In the genomic region with DNA sequence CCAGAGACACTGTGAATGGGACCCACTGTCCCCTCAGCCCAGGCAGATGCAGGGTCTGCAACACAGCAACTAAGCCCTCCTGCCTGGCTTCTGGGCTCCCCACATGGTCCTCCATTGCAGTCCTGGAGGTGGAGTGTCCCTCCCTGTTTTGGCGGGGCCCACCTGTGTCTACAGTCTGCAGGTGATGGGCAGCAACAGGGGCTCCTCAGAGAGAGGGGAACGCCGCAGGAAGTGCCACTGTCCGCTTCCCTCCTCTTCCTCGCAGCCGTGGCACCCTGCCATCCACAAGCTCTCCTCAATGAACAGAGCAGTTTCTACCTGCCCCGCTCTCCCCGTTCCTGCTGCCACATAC, we compare ENCODE assay signal across 11 cellular contexts. TPM values are rescaled to one million over a fixed set of nuclear protein-coding genes. Genes with fewer than 3 reads are reported as not detected.
DNase-seq lines count a peak whose midpoint lies in the region; ATAC-seq and TF ChIP-seq lines count a peak whose summit lies in the region.
"Had no signal": no experiment of that assay in that cellular context is flagged by ENCODE, and none has a peak within 500 bp of the region (broad histone marks: within the 10 kb centered on the region; RNA-seq: fewer than 3 reads in every experiment).

No MANE protein-coding gene starts in this region.

- peaks cover 64% of the 10 kb centered on the region for H3K36me3 Mint-ChIP-seq in activated naive CD4-positive, alpha-beta T cell treated with anti-CD3 and anti-CD28 coated beads, Interleukin-2, amount 10 ng/mL, durations not matched to agents 7 days and 5 days
- H3K36me3 Mint-ChIP-seq in WTC11 (peaks cover 18% of the 10 kb centered on the region), immature natural killer cell (peaks cover 0 to 16% (median 5%) of the 10 kb centered on the region in 3 donors), progenitor cell of endocrine pancreas (ENCODE audit: insufficient read depth) (peaks cover 5% of the 10 kb centered on the region)

- intact Hi-C loops in tibial artery (cut with DNase I; ENCODE audit: low total_unique reads) = no loop called here

- H3K27me3 Mint-ChIP-seq in activated naive CD4-positive, alpha-beta T cell treated with anti-CD3 and anti-CD28 coated beads, Interleukin-2, amount 10 ng/mL, durations not matched to agents 7 days and 5 days = no peaks in the 10 kb centered on the region
- no peaks in the 10 kb centered on the region for H3K27me3 Mint-ChIP-seq in WTC11 (ENCODE audit: low read depth)
- peaks cover 0 to 1% (median 0%) of the 10 kb centered on the region in 3 donors for H3K27me3 Mint-ChIP-seq in immature natural killer cell (ENCODE audit: low read depth in 3 of 3)
- H3K27me3 Mint-ChIP-seq in progenitor cell of endocrine pancreas = no peaks in the 10 kb centered on the region

- H3K4me3 ChIP-seq in tibial artery = no peak overlapping the region
- H3K4me3 ChIP-seq: GM23338, ovary, SJSA1 had no signal

- H3K4me1 ChIP-seq in tibial artery = peaks cover 0 to 100% (median 97%) of the 10 kb centered on the region in 4 donors
- H3K4me1 ChIP-seq: SJSA1 had no signal

- H3K4me1 Mint-ChIP-seq in activated naive CD4-positive, alpha-beta T cell treated with anti-CD3 and anti-CD28 coated beads, Interleukin-2, amount 10 ng/mL, durations not matched to agents 7 days and 5 days = peaks cover 85% of the 10 kb centered on the region
- H3K4me1 Mint-ChIP-seq in WTC11 (peaks cover 22% of the 10 kb centered on the region), immature natural killer cell (peaks cover 53 to 64% of the 10 kb centered on the region in 2 donors), progenitor cell of endocrine pancreas (ENCODE audit: low read depth) (no peaks in the 10 kb centered on the region)

- peak overlapping the region; percentile 86 to 88 for H3K27ac ChIP-seq in tibial artery
- H3K27ac ChIP-seq: ovary, SJSA1 had no signal

- H3K27ac Mint-ChIP-seq in activated naive CD4-positive, alpha-beta T cell treated with anti-CD3 and anti-CD28 coated beads, Interleukin-2, amount 10 ng/mL, durations not matched to agents 7 days and 5 days = peak overlapping the region; percentile 96
- peak overlapping the region; percentile 49; the same call in 1 of the 2 replicates for H3K27ac Mint-ChIP-seq in WTC11
- H3K27ac Mint-ChIP-seq in immature natural killer cell = peak overlapping the region; percentile 69 to 98 (median 96)
- no peak overlapping the region for H3K27ac Mint-ChIP-seq in progenitor cell of endocrine pancreas
- H3K27ac Mint-ChIP-seq: GM23338 had no signal

- H3K4me3 Mint-ChIP-seq in activated naive CD4-positive, alpha-beta T cell treated with anti-CD3 and anti-CD28 coated beads, Interleukin-2, amount 10 ng/mL, durations not matched to agents 7 days and 5 days = peak overlapping the region; percentile 80
- H3K4me3 Mint-ChIP-seq in WTC11 (no peak overlapping the region), immature natural killer cell (peak overlapping the region; percentile 75 to 86 (median 82)), progenitor cell of endocrine pancreas (ENCODE audit: low read depth) (no peak overlapping the region)
- H3K4me3 Mint-ChIP-seq: GM23338 had no signal

- H3K36me3 ChIP-seq in tibial artery = peaks cover 10 to 57% (median 29%) of the 10 kb centered on the region in 3 donors
- H3K36me3 ChIP-seq: ovary had no signal

- CTCF ChIA-PET in activated naive CD4-positive, alpha-beta T cell treated with anti-CD3 and anti-CD28 coated beads, Interleukin-2, amount 10 ng/mL, durations not matched to agents 7 days and 5 days (lab: Charles Lee) = interaction anchor here (0.7 to 4.1 kb wide), 6 partner anchors 8 to 216 kb away, joined by 3 to 25 read pairs (median 5); a partner anchor contains a TSS
- CTCF ChIA-PET in WTC11 (lab: Charles Lee) = interaction anchor here (6.8 kb wide), 1 partner anchor 14 kb away, joined by 52 read pairs; no protein-coding TSS in a partner anchor

- H3K27me3 ChIP-seq in tibial artery = no peaks in the 10 kb centered on the region
- H3K27me3 ChIP-seq: ovary, SJSA1 had no signal

- TF ChIP-seq CTCF in WTC11 (IDR thresholded peaks at IDR 0.05) (no peak), tibial artery (IDR thresholded peaks at IDR 0.05) (no peak), progenitor cell of endocrine pancreas (IDR thresholded peaks at IDR 0.05; ENCODE audit: unreplicated experiment) (no peak)

- no peak for DNase-seq in activated naive CD4-positive, alpha-beta T cell treated with anti-CD3 and anti-CD28 coated beads, Interleukin-2, amount 10 ng/mL, durations not matched to agents 7 days and 5 days
- no peak for DNase-seq in activated naive CD4-positive, alpha-beta T cell (lab: John Stamatoyannopoulos, UW)
- DNase-seq in WTC11 (ENCODE audit: low spot score) (no peak), immature natural killer cell (no peak), tibial artery (no peak), progenitor cell of endocrine pancreas (ENCODE audit: low spot score, unreplicated experiment) (no peak), amniotic stem cell (lab: John Stamatoyannopoulos, UW) (no peak)
- no peak for DNase-seq in stimulated activated CD4-positive, alpha-beta T cell treated with anti-CD3 and anti-CD28 coated beads, Interleukin-2, amount 100 ng/mL, for 24 hours
- DNase-seq: ovary had no signal

- H3K9me3 ChIP-seq in tibial artery = no peaks in the 10 kb centered on the region
- H3K9me3 ChIP-seq: ovary, SJSA1 had no signal

- POLR2A ChIA-PET in WTC11 (lab: Charles Lee) = no interaction called here

- no peaks in the 10 kb centered on the region for H3K9me3 Mint-ChIP-seq in activated naive CD4-positive, alpha-beta T cell treated with anti-CD3 and anti-CD28 coated beads, Interleukin-2, amount 10 ng/mL, durations not matched to agents 7 days and 5 days
- H3K9me3 Mint-ChIP-seq in WTC11 = no peaks in the 10 kb centered on the region
- H3K9me3 Mint-ChIP-seq in immature natural killer cell = no peaks in the 10 kb centered on the region
- H3K9me3 Mint-ChIP-seq in progenitor cell of endocrine pancreas (ENCODE audit: low read depth) = no peaks in the 10 kb centered on the region
- H3K9me3 Mint-ChIP-seq: GM23338 had no signal

- ATAC-seq in WTC11 = no peak
- ATAC-seq: GM23338 had no signal

TF ChIP-seq in WTC11, 78 proteins besides CTCF, POLR2A, EP300 and RAD21 (continues in another document):
- no peak for TF ChIP-seq KAT7 (CRISPR knock-in tag; IDR thresholded peaks at IDR 0.05; ENCODE audit: borderline replicate concordance)
- no peak for TF ChIP-seq FOXP1 (CRISPR knock-in tag; IDR thresholded peaks at IDR 0.05; ENCODE audit: borderline replicate concordance)
- TF ChIP-seq, protein P1, sequence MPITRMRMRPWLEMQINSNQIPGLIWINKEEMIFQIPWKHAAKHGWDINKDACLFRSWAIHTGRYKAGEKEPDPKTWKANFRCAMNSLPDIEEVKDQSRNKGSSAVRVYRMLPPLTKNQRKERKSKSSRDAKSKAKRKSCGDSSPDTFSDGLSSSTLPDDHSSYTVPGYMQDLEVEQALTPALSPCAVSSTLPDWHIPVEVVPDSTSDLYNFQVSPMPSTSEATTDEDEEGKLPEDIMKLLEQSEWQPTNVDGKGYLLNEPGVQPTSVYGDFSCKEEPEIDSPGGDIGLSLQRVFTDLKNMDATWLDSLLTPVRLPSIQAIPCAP (CRISPR knock-in tag; IDR thresholded peaks at IDR 0.05) = no peak
- TF ChIP-seq, protein P2, sequence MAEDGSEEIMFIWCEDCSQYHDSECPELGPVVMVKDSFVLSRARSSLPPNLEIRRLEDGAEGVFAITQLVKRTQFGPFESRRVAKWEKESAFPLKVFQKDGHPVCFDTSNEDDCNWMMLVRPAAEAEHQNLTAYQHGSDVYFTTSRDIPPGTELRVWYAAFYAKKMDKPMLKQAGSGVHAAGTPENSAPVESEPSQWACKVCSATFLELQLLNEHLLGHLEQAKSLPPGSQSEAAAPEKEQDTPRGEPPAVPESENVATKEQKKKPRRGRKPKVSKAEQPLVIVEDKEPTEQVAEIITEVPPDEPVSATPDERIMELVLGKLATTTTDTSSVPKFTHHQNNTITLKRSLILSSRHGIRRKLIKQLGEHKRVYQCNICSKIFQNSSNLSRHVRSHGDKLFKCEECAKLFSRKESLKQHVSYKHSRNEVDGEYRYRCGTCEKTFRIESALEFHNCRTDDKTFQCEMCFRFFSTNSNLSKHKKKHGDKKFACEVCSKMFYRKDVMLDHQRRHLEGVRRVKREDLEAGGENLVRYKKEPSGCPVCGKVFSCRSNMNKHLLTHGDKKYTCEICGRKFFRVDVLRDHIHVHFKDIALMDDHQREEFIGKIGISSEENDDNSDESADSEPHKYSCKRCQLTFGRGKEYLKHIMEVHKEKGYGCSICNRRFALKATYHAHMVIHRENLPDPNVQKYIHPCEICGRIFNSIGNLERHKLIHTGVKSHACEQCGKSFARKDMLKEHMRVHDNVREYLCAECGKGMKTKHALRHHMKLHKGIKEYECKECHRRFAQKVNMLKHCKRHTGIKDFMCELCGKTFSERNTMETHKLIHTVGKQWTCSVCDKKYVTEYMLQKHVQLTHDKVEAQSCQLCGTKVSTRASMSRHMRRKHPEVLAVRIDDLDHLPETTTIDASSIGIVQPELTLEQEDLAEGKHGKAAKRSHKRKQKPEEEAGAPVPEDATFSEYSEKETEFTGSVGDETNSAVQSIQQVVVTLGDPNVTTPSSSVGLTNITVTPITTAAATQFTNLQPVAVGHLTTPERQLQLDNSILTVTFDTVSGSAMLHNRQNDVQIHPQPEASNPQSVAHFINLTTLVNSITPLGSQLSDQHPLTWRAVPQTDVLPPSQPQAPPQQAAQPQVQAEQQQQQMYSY (CRISPR knock-in tag; IDR thresholded peaks at IDR 0.05) = no peak

RNA-seq across cellular contexts. Expression of a gene that starts 9.3 kb away (rescaled TPM):
- total RNA-seq in WTC11 (2021) = 34.9 to 39.9 TPM (median 34.9 TPM) in 3 replicates
- polyA plus RNA-seq in immature natural killer cell = 1 to 10 TPM; 4.8 to 5.8 (median 5.0) TPM
- 20.8 and 24.5 TPM in 2 replicates for total RNA-seq in progenitor cell of endocrine pancreas

RNA-seq across cellular contexts. Expression of a gene that starts 45.8 kb away (rescaled TPM):
- total RNA-seq in WTC11 (2021) = 15.0 to 18.0 TPM (median 16.2 TPM) in 3 replicates
- polyA plus RNA-seq in immature natural killer cell = under 1 TPM in 1 of 3 donors, not detected in 2; 0.08 TPM
- total RNA-seq in progenitor cell of endocrine pancreas = 0.38 and 0.93 TPM in 2 replicates

RNA-seq across cellular contexts. Expression of a gene that starts 53.7 kb away (rescaled TPM):
- total RNA-seq in WTC11 (2021) (26.3 to 32.3 TPM (median 31.1 TPM) in 3 replicates), progenitor cell of endocrine pancreas (36.3 and 40.0 TPM in 2 replicates)
- polyA plus RNA-seq in immature natural killer cell = 10 to 100 TPM; 10.6 to 29.9 (median 10.7) TPM

Comparison
In these comparisons a context has a peak if more than half of its experiments do, and no peak if none do; other contexts are left out.
1. H3K4me3 Mint-ChIP-seq: peak in activated naive CD4-positive, alpha-beta T cell treated with anti-CD3 and anti-CD28 coated beads, Interleukin-2, amount 10 ng/mL, durations not matched to agents 7 days and 5 days (single experiment) and immature natural killer cell (5 of 5); none in WTC11 (single experiment) and progenitor cell of endocrine pancreas (single experiment).